ENCODE assay signal across 19 cellular contexts in the genomic region with DNA sequence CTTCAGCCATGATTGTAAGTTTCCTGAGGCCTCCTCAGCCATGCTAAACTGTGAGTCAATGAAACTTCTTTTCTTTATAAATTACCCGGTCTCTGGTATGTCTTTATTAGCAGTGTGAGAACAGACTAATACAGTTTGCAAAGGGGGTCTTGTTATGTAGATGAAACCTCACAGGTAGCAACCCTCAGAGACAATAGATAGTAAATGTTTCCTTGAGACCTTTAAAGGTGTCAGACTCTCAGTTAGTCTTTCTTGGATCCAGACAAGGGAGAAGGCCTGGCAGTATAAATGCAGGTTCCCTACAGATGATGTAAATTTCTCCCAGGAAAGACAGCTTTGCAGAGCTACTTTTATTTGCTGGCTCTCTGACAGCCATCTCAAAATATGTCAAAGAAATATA.
A peak's percentile ranks its signal among the peaks of the same experiment; 100 is the strongest.
DNase-seq lines count a peak whose midpoint lies in the region; ATAC-seq, FAIRE-seq and TF ChIP-seq lines count a peak whose summit lies in the region.
"Had no signal": no experiment of that assay in that cellular context is flagged by ENCODE, and none has a peak within 500 bp of the region (broad histone marks: within the 10 kb centered on the region; RNA-seq: fewer than 3 reads in every experiment).

No MANE protein-coding gene starts in this region.

- H3K36me3 Mint-ChIP-seq in activated CD8-positive, alpha-beta memory T cell treated with anti-CD3 and anti-CD28 coated beads, Interleukin-2, amount 10 ng/mL, durations not matched to agents 7 days and 5 days, result no peaks in the 10 kb centered on the region
- H3K36me3 Mint-ChIP-seq: CD4-positive, alpha-beta memory T cell had no signal

- no peaks in the 10 kb centered on the region for H3K23me2 ChIP-seq in H1 (ENCODE audit: low read depth, low read length)

- no peaks in the 10 kb centered on the region for H3K4me1 Mint-ChIP-seq in activated CD8-positive, alpha-beta memory T cell treated with anti-CD3 and anti-CD28 coated beads, Interleukin-2, amount 10 ng/mL, durations not matched to agents 7 days and 5 days

- H3K14ac ChIP-seq in H1 (ENCODE audit: insufficient read length), result no peak overlapping the region

- no peaks in the 10 kb centered on the region for H3K27me3 Mint-ChIP-seq in activated CD8-positive, alpha-beta memory T cell treated with anti-CD3 and anti-CD28 coated beads, Interleukin-2, amount 10 ng/mL, durations not matched to agents 7 days and 5 days
- H3K27me3 Mint-ChIP-seq: CD4-positive, alpha-beta memory T cell had no signal

- no peaks in the 10 kb centered on the region for H3K79me2 ChIP-seq in H1 (ENCODE audit: control insufficient read depth in 1 of 2, insufficient read depth in 2 of 2, low read length in 2 of 2)

- H3K9ac ChIP-seq in HUES48 (ENCODE audit: low read depth, low read length) (no peak overlapping the region), H1 (replicated peaks in 1 of 4; ENCODE audit: extremely low read depth in 1 of 4, low read depth in 3 of 4, low read length in 3 of 4) (no peak overlapping the region), iPS-20b (ENCODE audit: low read depth, low read length) (no peak overlapping the region)
- H3K9ac ChIP-seq: GM23248 had no signal

- no peak for ATAC-seq in activated CD8-positive, alpha-beta memory T cell treated with anti-CD3 and anti-CD28 coated beads, Interleukin-2, amount 10 ng/mL, durations not matched to agents 7 days and 5 days

- no peak overlapping the region for H3K4me3 ChIP-seq in HUES48 (ENCODE audit: low read depth, low read length)
- H3K4me3 ChIP-seq in H1 (ENCODE audit: extremely low read depth in 1 of 4, insufficient read depth in 2 of 4, low read depth in 3 of 4, low read length in 4 of 4), result no peak overlapping the region
- peak overlapping the region; percentile 4; the same call in 1 of the 2 replicates for H3K4me3 ChIP-seq in iPS-20b (ENCODE audit: low read length)
- H3K4me3 ChIP-seq in prostate gland, result no peak overlapping the region
- H3K4me3 ChIP-seq: GM23248 had no signal

- H2BK20ac ChIP-seq in H1 (ENCODE audit: low read length), result no peak overlapping the region

- CTCF ChIA-PET in H1 (lab: Charles Lee; ENCODE audit: partially characterized antibody), result interaction anchor here (1.7 kb wide), 1 partner anchor 152 kb away, joined by 3 read pairs; no protein-coding TSS in a partner anchor
- CTCF ChIA-PET in activated CD8-positive, alpha-beta memory T cell treated with anti-CD3 and anti-CD28 coated beads, Interleukin-2, amount 10 ng/mL, durations not matched to agents 7 days and 5 days (lab: Charles Lee), result no interaction called here

- WGBS in H1 (ENCODE audit: extremely low coverage in 1 of 2, insufficient coverage in 1 of 2, insufficient read length in 1 of 2, insufficient replicate concordance in 2 of 2, low coverage in 1 of 2, low lambda C conversion rate in 2 of 2, missing lambda C conversion rate in 1 of 2), 2 experiments, result 33% methylated on average over 1 of the region's 1 CpG; no CpG with 5 or more reads in 1 of the 2 experiments
- 82% methylated on average over 1 of the region's 1 CpG for WGBS in prostate gland

- peak overlapping the region; percentile 84 for H3K27ac ChIP-seq in HUES48 (ENCODE audit: low read depth, low read length)
- H3K27ac ChIP-seq in H1 (ENCODE audit: low read depth, low read length), result no peak overlapping the region
- peak overlapping the region; percentile 17 for H3K27ac ChIP-seq in iPS-20b (ENCODE audit: low read length)
- H3K27ac ChIP-seq in prostate gland, result no peak overlapping the region
- H3K27ac ChIP-seq: GM23248 had no signal

- POLR2A ChIA-PET in H1 (lab: Charles Lee; ENCODE audit: partially characterized antibody), result no interaction called here

- no peak overlapping the region for H3K4me3 Mint-ChIP-seq in activated CD8-positive, alpha-beta memory T cell treated with anti-CD3 and anti-CD28 coated beads, Interleukin-2, amount 10 ng/mL, durations not matched to agents 7 days and 5 days
- H3K4me3 Mint-ChIP-seq: CD4-positive, alpha-beta memory T cell had no signal

- no peak for TF ChIP-seq EP300 in H1 (IDR thresholded peaks at IDR 0.05; ENCODE audit: borderline replicate concordance in 1 of 2, low read depth in 2 of 2, low read length in 2 of 2)

- H3K4me1 ChIP-seq in HUES48 (ENCODE audit: control insufficient read depth, insufficient read depth, low read length) (peaks cover 29% of the 10 kb centered on the region), H1 (replicated peaks in 1 of 4; ENCODE audit: control insufficient read depth in 3 of 4, insufficient read depth in 4 of 4, low read length in 3 of 4) (peaks cover 2 to 11% (median 8%) of the 10 kb centered on the region in 4 experiments; a peak in 4 of 7 replicates), iPS-20b (ENCODE audit: insufficient read depth, low read length) (peaks cover 14% of the 10 kb centered on the region; the same call in 1 of the 2 replicates), prostate gland (replicated peaks) (no peaks in the 10 kb centered on the region)

- no peak overlapping the region for H4K91ac ChIP-seq in H1 (replicated peaks; ENCODE audit: insufficient read length, low read length)

- no peak overlapping the region for H3K4ac ChIP-seq in H1 (replicated peaks; ENCODE audit: insufficient read length, low read depth, low read length)

- no peak for TF ChIP-seq POLR2A in H1 (IDR thresholded peaks at IDR 0.05; ENCODE audit: control extremely low read depth in 1 of 2, low read depth in 2 of 2, low read length in 2 of 2)
- TF ChIP-seq POLR2A in prostate gland (IDR thresholded peaks at IDR 0.05), result no peak

- no peaks in the 10 kb centered on the region for H3K36me3 ChIP-seq in HUES48 (ENCODE audit: control insufficient read depth, insufficient read depth, low read length)
- no peaks in the 10 kb centered on the region for H3K36me3 ChIP-seq in H1 (ENCODE audit: control insufficient read depth in 2 of 4, insufficient read depth in 4 of 4, low read length in 3 of 4)
- no peaks in the 10 kb centered on the region for H3K36me3 ChIP-seq in iPS-20b (ENCODE audit: insufficient read depth, low read depth, low read length)
- no peaks in the 10 kb centered on the region for H3K36me3 ChIP-seq in prostate gland

- H2AFZ ChIP-seq in H1 (ENCODE audit: low read length), result no peak overlapping the region
- H2AFZ ChIP-seq: GM23248 had no signal

- no peak for TF ChIP-seq RAD21 in H1 (IDR thresholded peaks at IDR 0.05 in 1 of 2, conservative IDR thresholded peaks at IDR 0.05 in 1 of 2; ENCODE audit: low read depth in 2 of 2, low read length in 2 of 2)

- H3K9me3 Mint-ChIP-seq in activated CD8-positive, alpha-beta memory T cell treated with anti-CD3 and anti-CD28 coated beads, Interleukin-2, amount 10 ng/mL, durations not matched to agents 7 days and 5 days (ENCODE audit: low read depth), result peaks cover 5% of the 10 kb centered on the region

- H3K79me1 ChIP-seq in H1 (ENCODE audit: low read depth, low read length), result no peaks in the 10 kb centered on the region

- no peak overlapping the region for H2AK5ac ChIP-seq in H1 (ENCODE audit: low read depth, low read length)

- H4K5ac ChIP-seq in H1 (ENCODE audit: insufficient read length, low read depth, low read length), result no peak overlapping the region

- H4K20me1 ChIP-seq in H1 (replicated peaks in 1 of 2; ENCODE audit: control insufficient read depth in 1 of 2, insufficient read depth in 2 of 2, low read length in 2 of 2), result no peaks in the 10 kb centered on the region

- H3K27me3 ChIP-seq in HUES48 (ENCODE audit: control insufficient read depth, insufficient read depth, low read length), result no peaks in the 10 kb centered on the region
- H3K27me3 ChIP-seq in H1 (replicated peaks in 1 of 4; ENCODE audit: control insufficient read depth in 3 of 4, extremely low read depth in 1 of 4, insufficient read depth in 3 of 4, low read length in 3 of 4), result no peaks in the 10 kb centered on the region
- no peaks in the 10 kb centered on the region for H3K27me3 ChIP-seq in iPS-20b (ENCODE audit: insufficient read depth, low read length)
- H3K27me3 ChIP-seq in prostate gland (replicated peaks; ENCODE audit: insufficient read depth), result no peaks in the 10 kb centered on the region

- no peak overlapping the region for H3K18ac ChIP-seq in H1 (ENCODE audit: extremely low read depth, low read length)

- no peak for FAIRE-seq in H1 (lab: Jason Lieb, UNC)
- FAIRE-seq: GM12891, GM18507, H54 had no signal

- DNase-seq in H1 (ENCODE audit: low read depth in 1 of 2, low spot score in 2 of 2), result no peak
- DNase-seq in activated CD8-positive, alpha-beta memory T cell treated with anti-CD3 and anti-CD28 coated beads, Interleukin-2, amount 10 ng/mL, durations not matched to agents 7 days and 5 days, result no peak
- no peak for DNase-seq in NCI-H69 (lab: John Stamatoyannopoulos, UW)
- DNase-seq in mucosa of gallbladder (ENCODE audit: low spot score), result no peak
- no peak for DNase-seq in prostate gland (ENCODE audit: low spot score)
- DNase-seq: C1 segment of cervical spinal cord; Calu3; CD4-positive, alpha-beta memory T cell; COR-L47; DMS53; DMS79 treated with DMSO at 0.1 percent for 48 hours; GF-D8; GM23248; HCEC 1CT had no signal

- H2BK120ac ChIP-seq in H1 (replicated peaks; ENCODE audit: low read depth, low read length), result no peak overlapping the region

- H2BK15ac ChIP-seq in H1 (ENCODE audit: low read length), result no peak overlapping the region

- H3K56ac ChIP-seq in H1 (replicated peaks; ENCODE audit: insufficient read length, low read depth, low read length), result no peak overlapping the region

- H2BK12ac ChIP-seq in H1 (ENCODE audit: low read depth, low read length), result no peak overlapping the region

- TF ChIP-seq CTCF in H1 (IDR thresholded peaks at IDR 0.05; ENCODE audit: control extremely low read depth in 1 of 3, insufficient read depth in 1 of 3, low read depth in 1 of 3, low read length in 3 of 3), result no peak
- TF ChIP-seq CTCF in prostate gland (IDR thresholded peaks at IDR 0.05), result no peak

- H4K8ac ChIP-seq in H1 (ENCODE audit: extremely low read depth, insufficient read depth, low read length), result no peak overlapping the region

- H3K4me2 ChIP-seq in H1 (ENCODE audit: insufficient read depth in 1 of 2, low read depth in 2 of 2, low read length in 2 of 2), result no peak overlapping the region; a peak in 1 of 4 replicates

- H2BK5ac ChIP-seq in H1 (ENCODE audit: low read depth, low read length), result 0 out of 2 replicates have a peak overlapping the region, but pooled peaks have one; percentile 86

- intact Hi-C loops in prostate gland (cut with DNase I), result no loop called here

- H3K9me3 ChIP-seq in HUES48 (ENCODE audit: control insufficient read depth, insufficient read depth, low read length) (peaks cover 7% of the 10 kb centered on the region; the same call in 1 of the 2 replicates), H1 (ENCODE audit: insufficient read depth in 2 of 2, low read depth in 1 of 2, low read length in 1 of 2) (peaks cover 3 to 5% of the 10 kb centered on the region in 2 experiments; a peak in 3 of 4 replicates), iPS-20b (ENCODE audit: insufficient read depth, low read depth, low read length) (peaks cover 10% of the 10 kb centered on the region), prostate gland (no peaks in the 10 kb centered on the region)

- H3K27ac Mint-ChIP-seq in activated CD8-positive, alpha-beta memory T cell treated with anti-CD3 and anti-CD28 coated beads, Interleukin-2, amount 10 ng/mL, durations not matched to agents 7 days and 5 days, result no peak overlapping the region
- H3K27ac Mint-ChIP-seq: CD4-positive, alpha-beta memory T cell had no signal

- no peak overlapping the region for H3K23ac ChIP-seq in H1 (ENCODE audit: insufficient read length)

TF ChIP-seq in H1, 55 proteins besides CTCF, POLR2A, EP300 and RAD21 (continues in another document):
- TF ChIP-seq NANOG (IDR thresholded peaks at IDR 0.05; ENCODE audit: insufficient read depth, low read depth, low read length, poor library complexity, severe bottlenecking), result peak; percentile 58

Comparison
In these comparisons a context has a peak if more than half of its experiments do, and no peak if none do; other contexts are left out.
1. H3K27ac ChIP-seq: peak in HUES48 (single experiment) and iPS-20b (single experiment); none in H1 (single experiment) and prostate gland (0 of 2).